Comparison of ENCODE assay signal across 8 cellular contexts in the genomic region with DNA sequence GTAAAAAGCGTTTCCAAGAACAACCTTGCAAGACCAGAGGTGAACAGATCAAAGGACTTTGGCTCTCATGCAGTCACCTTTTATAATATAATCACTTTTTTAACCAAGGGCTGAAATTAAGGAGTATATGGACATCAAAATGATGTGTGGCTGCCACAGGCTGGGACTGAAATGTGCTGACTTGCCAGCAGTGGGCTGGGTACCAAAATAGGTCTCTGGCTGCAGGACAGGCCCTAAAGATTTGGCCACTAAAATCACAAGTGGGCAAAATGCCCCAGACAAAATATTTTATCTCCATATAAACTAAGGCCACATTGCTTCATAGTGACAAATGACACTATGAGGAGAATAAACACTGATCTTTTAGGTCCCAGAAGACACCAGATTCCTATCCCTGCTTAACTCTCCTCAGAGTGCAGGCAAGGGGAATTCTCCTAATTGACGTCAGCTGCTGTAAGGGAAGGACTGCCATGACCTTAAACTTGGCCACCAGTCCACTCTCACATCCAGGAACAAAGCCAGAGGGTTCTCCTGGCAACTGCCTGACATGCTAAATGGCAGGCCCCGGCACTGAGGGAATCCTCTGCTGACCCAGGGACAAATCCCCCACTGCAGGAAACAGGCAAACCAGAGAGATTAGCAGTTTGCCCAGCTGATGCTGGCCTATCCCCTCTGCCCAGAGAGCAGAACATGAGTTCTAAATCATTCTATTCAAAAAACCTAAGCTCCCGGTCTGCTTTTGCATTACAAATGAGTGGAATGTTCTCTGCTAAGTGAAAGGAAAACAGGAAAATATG.
DNase-seq lines count a peak whose midpoint lies in the region; ATAC-seq, FAIRE-seq and TF ChIP-seq lines count a peak whose summit lies in the region.

No MANE protein-coding gene starts in this region.

- peaks cover 6% of the 10 kb centered on the region for H3K36me3 Mint-ChIP-seq in central memory CD8-positive, alpha-beta T cell (ENCODE audit: insufficient read depth)
- H3K36me3 Mint-ChIP-seq in CD14-positive monocyte: peaks cover 24 to 27% of the 10 kb centered on the region in 2 donors
- peaks cover 2% of the 10 kb centered on the region for H3K36me3 Mint-ChIP-seq in progenitor cell of endocrine pancreas (ENCODE audit: insufficient read depth)

- H3K27ac ChIP-seq in HUES48 (ENCODE audit: low read depth, low read length) (peak overlapping the region; percentile 91), keratinocyte (ENCODE audit: control insufficient read depth, insufficient read depth, low read length) (peak overlapping the region; percentile 13)

- H3K4me1 Mint-ChIP-seq in central memory CD8-positive, alpha-beta T cell: peaks cover 28% of the 10 kb centered on the region
- peaks cover 2% of the 10 kb centered on the region for H3K4me1 Mint-ChIP-seq in CD14-positive monocyte
- peaks cover 17% of the 10 kb centered on the region for H3K4me1 Mint-ChIP-seq in progenitor cell of endocrine pancreas (ENCODE audit: low read depth)

- TF ChIP-seq CTCF in keratinocyte (optimal IDR thresholded peaks at IDR 0.05 in 1 of 3, IDR thresholded peaks at IDR 0.05 in 1 of 3, conservative IDR thresholded peaks at IDR 0.05 in 1 of 3; ENCODE audit: extremely low read depth in 1 of 3, insufficient read depth in 2 of 3, low read length in 3 of 3): no peak
- no peak for TF ChIP-seq CTCF in CD14-positive monocyte (IDR thresholded peaks at IDR 0.05)
- no peak for TF ChIP-seq CTCF in progenitor cell of endocrine pancreas (IDR thresholded peaks at IDR 0.05; ENCODE audit: unreplicated experiment)

- H3K9me3 ChIP-seq in HUES48 (ENCODE audit: control insufficient read depth, insufficient read depth, low read length) (no peaks in the 10 kb centered on the region), keratinocyte (ENCODE audit: control insufficient read depth, low read depth, low read length) (no peaks in the 10 kb centered on the region)

- no peaks in the 10 kb centered on the region for H3K27me3 Mint-ChIP-seq in central memory CD8-positive, alpha-beta T cell
- H3K27me3 Mint-ChIP-seq in CD14-positive monocyte (ENCODE audit: low read depth in 3 of 3) (no peaks in the 10 kb centered on the region), progenitor cell of endocrine pancreas (no peaks in the 10 kb centered on the region)

- intact Hi-C loops in CD14-positive monocyte (cut with micrococcal nuclease): loop anchor here (10.0 kb wide), 1 partner anchor 153 kb away; the partner anchor contains the start of gene PPP3CA (in 2 of the 2)

- H3K9me3 Mint-ChIP-seq in central memory CD8-positive, alpha-beta T cell: no peaks in the 10 kb centered on the region
- H3K9me3 Mint-ChIP-seq in CD14-positive monocyte: no peaks in the 10 kb centered on the region
- H3K9me3 Mint-ChIP-seq in progenitor cell of endocrine pancreas (ENCODE audit: low read depth): no peaks in the 10 kb centered on the region

- H3K4me3 ChIP-seq in HUES48 (ENCODE audit: low read depth, low read length): no peak overlapping the region
- H3K4me3 ChIP-seq in keratinocyte (ENCODE audit: control insufficient read depth in 2 of 3, extremely low read depth in 1 of 3, insufficient read depth in 2 of 3, low read depth in 1 of 3, low read length in 3 of 3): no peak overlapping the region

- no peaks in the 10 kb centered on the region for H3K9me1 ChIP-seq in keratinocyte (ENCODE audit: control insufficient read depth, extremely low read depth, insufficient read depth, low read length)

- H3K4me1 ChIP-seq in HUES48 (ENCODE audit: control insufficient read depth, insufficient read depth, low read length) (peaks cover 31% of the 10 kb centered on the region), keratinocyte (ENCODE audit: control insufficient read depth, extremely low read depth, insufficient read depth, low read length) (no peaks in the 10 kb centered on the region)

- peak overlapping the region; percentile 11 for H3K27ac Mint-ChIP-seq in central memory CD8-positive, alpha-beta T cell (ENCODE audit: low read depth)
- H3K27ac Mint-ChIP-seq in CD14-positive monocyte: peak overlapping the region in 3 of 7 donors; percentile 1 to 38 (median 12)
- H3K27ac Mint-ChIP-seq in progenitor cell of endocrine pancreas: no peak overlapping the region

- dilution Hi-C loops in keratinocyte (cut with MboI; ENCODE audit: extremely low pct_ligation_motif_present, low sequenced_read_pairs): no loop called here

- H3K27me3 ChIP-seq in HUES48 (ENCODE audit: control insufficient read depth, insufficient read depth, low read length) (no peaks in the 10 kb centered on the region), keratinocyte (ENCODE audit: control insufficient read depth, extremely low read depth, insufficient read depth, low read length) (no peaks in the 10 kb centered on the region)

- H3K9ac ChIP-seq in HUES48 (ENCODE audit: low read depth, low read length) (no peak overlapping the region), keratinocyte (ENCODE audit: control insufficient read depth, extremely low read depth, insufficient read depth, low read length) (no peak overlapping the region)

- no peak overlapping the region for H2AFZ ChIP-seq in keratinocyte (ENCODE audit: control insufficient read depth, low read length)

- peak; percentile 69 for FAIRE-seq in keratinocyte (lab: Jason Lieb, UNC)

- no peak overlapping the region for H3K4me3 Mint-ChIP-seq in central memory CD8-positive, alpha-beta T cell
- H3K4me3 Mint-ChIP-seq in CD14-positive monocyte (no peak overlapping the region), progenitor cell of endocrine pancreas (ENCODE audit: low read depth) (no peak overlapping the region)

- no peak for DNase-seq in central memory CD8-positive, alpha-beta T cell (ENCODE audit: low spot score in 2 of 2)
- DNase-seq in keratinocyte (ENCODE audit: low read depth, low spot score) (no peak), smooth muscle cell of the brain vasculature (ENCODE audit: low read depth, low spot score) (peak; percentile 43), CD14-positive monocyte (ENCODE audit: low spot score) (no peak), progenitor cell of endocrine pancreas (ENCODE audit: low spot score, unreplicated experiment) (no peak), Kasumi-1 (lab: John Stamatoyannopoulos, UW) (no peak)

- H3K36me3 ChIP-seq in HUES48 (ENCODE audit: control insufficient read depth, insufficient read depth, low read length): no peaks in the 10 kb centered on the region
- peaks cover under 1 to 10% of the 10 kb centered on the region in 2 experiments for H3K36me3 ChIP-seq in keratinocyte (ENCODE audit: control insufficient read depth in 2 of 2, extremely low read depth in 1 of 2, insufficient read depth in 2 of 2, low read length in 2 of 2)

- H3K4me2 ChIP-seq in keratinocyte (ENCODE audit: control insufficient read depth, extremely low read depth, insufficient read depth, low read depth, low read length): no peak overlapping the region

- ATAC-seq in central memory CD8-positive, alpha-beta T cell (replicated peaks; ENCODE audit: extremely low read depth, poor library complexity, severe bottlenecking): no peak
- no peak for ATAC-seq in GM19035 (IDR thresholded peaks at IDR 0.05; ENCODE audit: unreplicated experiment)

- no peaks in the 10 kb centered on the region for H4K20me1 ChIP-seq in keratinocyte (ENCODE audit: control insufficient read depth, extremely low read depth, insufficient read depth, low read length)

- peaks cover 33% of the 10 kb centered on the region for H3K79me2 ChIP-seq in keratinocyte (ENCODE audit: control insufficient read depth, insufficient read depth, low read length)
